Comparison of ENCODE assay signal across 19 cellular contexts in the genomic region with DNA sequence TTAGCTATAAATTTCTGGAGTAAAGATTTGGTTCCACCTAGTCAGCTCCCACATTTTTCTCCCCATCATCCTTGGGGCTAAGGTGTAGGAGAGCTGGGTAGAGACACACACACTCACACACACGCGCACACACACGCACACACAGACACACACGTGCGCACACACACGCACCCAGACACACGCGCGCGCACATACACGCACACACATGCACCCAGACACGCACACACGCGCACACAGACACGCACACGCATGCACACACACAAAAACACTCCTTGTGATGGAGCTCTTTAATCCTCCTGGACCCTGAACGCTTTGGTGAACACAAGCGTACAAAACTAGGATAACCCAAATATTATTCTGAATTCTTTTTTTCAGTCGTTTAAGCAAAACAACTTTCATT.
DNase-seq lines count a peak whose midpoint lies in the region; ATAC-seq, FAIRE-seq and TF ChIP-seq lines count a peak whose summit lies in the region.
"Had no signal": no experiment of that assay in that cellular context is flagged by ENCODE, and none has a peak within 500 bp of the region (broad histone marks: within the 10 kb centered on the region; RNA-seq: fewer than 3 reads in every experiment).

No MANE protein-coding gene starts in this region.

- no peak for ATAC-seq in IMR-90 (ENCODE audit: low read depth)
- ATAC-seq in GM12878: no peak
- peak; percentile 35 for ATAC-seq in sciatic nerve
- ATAC-seq in HG03565 (IDR thresholded peaks at IDR 0.05; ENCODE audit: unreplicated experiment): no peak
- ATAC-seq in stimulated activated memory B cell treated with anti-CD40 and anti-IgM and Interleukin-4, amounts not matched to agents 10 μg/mL and 1 μg/mL and 100 μg/mL, for 72 hours: no peak
- no peak for ATAC-seq in effector memory CD8-positive, alpha-beta T cell (replicated peaks)
- ATAC-seq: A549 had no signal

- WGBS in IMR-90 (ENCODE audit: extremely low coverage in 2 of 2, insufficient read length in 1 of 2), 2 experiments: 98% methylated on average over 15 of the region's 19 CpGs; no CpG with 5 or more reads in 1 of the 2 experiments
- 77% methylated on average over 19 of the region's 19 CpGs for WGBS in GM12878 (ENCODE audit: insufficient coverage, insufficient replicate concordance, low lambda C conversion rate, missing lambda C conversion rate)

- TF ChIP-seq RAD21 in IMR-90 (IDR thresholded peaks at IDR 0.05; ENCODE audit: low read length) (no peak), GM12878 (IDR thresholded peaks at IDR 0.05; ENCODE audit: insufficient read depth, low read depth, low read length) (no peak)

- no peak overlapping the region for H3K27ac Mint-ChIP-seq in stimulated activated memory B cell treated with anti-CD40 and anti-IgM and Interleukin-4, amounts not matched to agents 10 μg/mL and 1 μg/mL and 100 μg/mL, for 72 hours
- no peak overlapping the region for H3K27ac Mint-ChIP-seq in effector memory CD8-positive, alpha-beta T cell
- H3K27ac Mint-ChIP-seq: CD4-positive, CD25-positive, alpha-beta regulatory T cell had no signal

- H2AK9ac ChIP-seq in IMR-90 (replicated peaks; ENCODE audit: low read depth, low read length, poor library complexity): no peak overlapping the region

- H2AK5ac ChIP-seq in IMR-90 (ENCODE audit: low read depth, low read length): peak overlapping the region; percentile 63; the same call in 1 of the 2 replicates

- H3K9ac ChIP-seq in IMR-90 (ENCODE audit: low read depth, low read length) (no peak overlapping the region), GM12878 (ENCODE audit: control insufficient read depth, insufficient read depth, low read length) (no peak overlapping the region), kidney (ENCODE audit: low read length in 2 of 2) (peak overlapping the region; percentile 24 to 41)

- no peak overlapping the region for H2AFZ ChIP-seq in IMR-90 (replicated peaks; ENCODE audit: low read length, poor library complexity)
- H2AFZ ChIP-seq in GM12878 (ENCODE audit: control insufficient read depth, low read depth, low read length): no peak overlapping the region
- H2AFZ ChIP-seq: PC-9 had no signal

- RAD21 ChIA-PET in GM12878 (lab: Charles Lee; ENCODE audit: unreplicated experiment): interaction anchor here (2.0 to 3.1 kb wide), 2 partner anchors 499 to 505 kb away, joined by 6 to 25 read pairs; no protein-coding TSS in a partner anchor

- CTCF ChIA-PET in IMR-90 (lab: Yijun Ruan, JAX): interaction anchor here (0.6 to 2.0 kb wide), 7 partner anchors 14 to 499 kb away, joined by 3 to 18 read pairs (median 7); no protein-coding TSS in a partner anchor
- CTCF ChIA-PET in GM12878 (lab: Yijun Ruan, JAX): interaction anchor here (0.6 to 5.1 kb wide), 11 partner anchors 11 to 512 kb away, joined by 3 to 89 read pairs (median 3); no protein-coding TSS in a partner anchor

- TF ChIP-seq CTCF in IMR-90 (conservative IDR thresholded peaks at IDR 0.05; ENCODE audit: low read depth, low read length): no peak
- TF ChIP-seq CTCF in GM12878 (IDR thresholded peaks at IDR 0.05 in 2 of 3, conservative IDR thresholded peaks at IDR 0.05 in 1 of 3; ENCODE audit: control insufficient read depth in 2 of 3, extremely low read depth in 1 of 3, insufficient read depth in 1 of 3, low read depth in 3 of 3, low read length in 3 of 3): no peak
- no peak for TF ChIP-seq CTCF in kidney (IDR thresholded peaks at IDR 0.05; ENCODE audit: borderline replicate concordance, extremely low read depth, insufficient read depth)

- H3K14ac ChIP-seq in IMR-90 (replicated peaks; ENCODE audit: low read depth, low read length): no peak overlapping the region

- SMC1A ChIA-PET in GM12878 (lab: Charles Lee; ENCODE audit: uncharacterized antibody, unreplicated experiment): interaction anchor here (1.4 to 6.2 kb wide), 3 partner anchors 230 to 502 kb away, joined by 3 to 50 read pairs (median 7); no protein-coding TSS in a partner anchor

- no peaks in the 10 kb centered on the region for H3K9me3 ChIP-seq in IMR-90 (ENCODE audit: control insufficient read depth, insufficient read depth, low read length)
- no peaks in the 10 kb centered on the region for H3K9me3 ChIP-seq in GM12878 (replicated peaks; ENCODE audit: control insufficient read depth, insufficient read depth, low read length)
- no peaks in the 10 kb centered on the region for H3K9me3 ChIP-seq in kidney (ENCODE audit: control insufficient read depth in 1 of 2, low read length in 2 of 2)
- H3K9me3 ChIP-seq: A549, HAP-1 had no signal

- H2BK120ac ChIP-seq in IMR-90 (ENCODE audit: low read depth, low read length): no peak overlapping the region

- H3K56ac ChIP-seq in IMR-90 (ENCODE audit: extremely low read depth, insufficient read depth, low read length): no peak overlapping the region

- H3K27me3 ChIP-seq in IMR-90 (ENCODE audit: control insufficient read depth, insufficient read depth, low read length) (peaks cover 5% of the 10 kb centered on the region; the same call in 1 of the 2 replicates), GM12878 (replicated peaks in 1 of 2; ENCODE audit: control insufficient read depth in 2 of 2, insufficient read depth in 2 of 2, low read length in 1 of 2) (peaks cover 0 to 4% of the 10 kb centered on the region in 2 experiments; a peak in 2 of 4 replicates)

- no peaks in the 10 kb centered on the region for H3K9me1 ChIP-seq in IMR-90 (ENCODE audit: insufficient read depth, low read length)

- peaks cover 73% of the 10 kb centered on the region for H3K27me3 Mint-ChIP-seq in stimulated activated memory B cell treated with anti-CD40 and anti-IgM and Interleukin-4, amounts not matched to agents 10 μg/mL and 1 μg/mL and 100 μg/mL, for 72 hours
- peaks cover 44 to 86% of the 10 kb centered on the region in 2 donors for H3K27me3 Mint-ChIP-seq in effector memory CD8-positive, alpha-beta T cell

- no peak overlapping the region for H2BK5ac ChIP-seq in IMR-90 (ENCODE audit: low read depth, low read length, poor library complexity, severe bottlenecking)

- no peak overlapping the region for H2BK20ac ChIP-seq in IMR-90 (ENCODE audit: low read depth, low read length)

- intact Hi-C loops in IMR-90 (cut with micrococcal nuclease) (loop anchor here (10.0 kb wide), 2 partner anchors 139 to 299 kb away; no protein-coding TSS in a partner anchor), GM12878 (cut with micrococcal nuclease; ENCODE audit: unreplicated experiment) (loop anchor here (10.0 kb wide), 2 partner anchors 189 to 211 kb away; no protein-coding TSS in a partner anchor), kidney (cut with DNase I) (loop anchor here (5.0 kb wide), 1 partner anchor 496 kb away; a partner anchor contains a TSS), sciatic nerve (cut with DNase I) (no loop called here)

- no peak overlapping the region; the same call in 1 of the 2 replicates for H3K4ac ChIP-seq in IMR-90 (ENCODE audit: low read depth, low read length)

- no peak overlapping the region for H3K18ac ChIP-seq in IMR-90 (ENCODE audit: low read depth, low read length)

- H3K23ac ChIP-seq in IMR-90 (ENCODE audit: low read depth, low read length): no peak overlapping the region

- POLR2A ChIA-PET in IMR-90 (lab: Charles Lee; ENCODE audit: unreplicated experiment) (no interaction called here), GM12878 (lab: Charles Lee) (interaction anchor here (0.6 kb wide), 1 partner anchor 714 kb away, joined by 5 read pairs; no protein-coding TSS in a partner anchor)

- BruUV-seq in IMR-90 (replicated peaks; lab: Mats Ljungman, UMichigan): no TSS peak
- BruUV-seq in GM12878 (replicated peaks; lab: Mats Ljungman, UMichigan): no TSS peak

- H4K91ac ChIP-seq in IMR-90 (ENCODE audit: insufficient read depth, low read depth, low read length): no peak overlapping the region

- no peak overlapping the region for H3K27ac ChIP-seq in IMR-90 (ENCODE audit: insufficient read depth, low read length)
- no peak overlapping the region for H3K27ac ChIP-seq in GM12878 (ENCODE audit: control insufficient read depth, insufficient read depth)
- peak overlapping the region; percentile 13 to 72 for H3K27ac ChIP-seq in kidney (ENCODE audit: low read depth in 2 of 2, low read length in 2 of 2)
- H3K27ac ChIP-seq: PC-9 had no signal

- DNase-seq in IMR-90 (no peak), GM12878 (ENCODE audit: low read depth, low spot score) (no peak), kidney (peak; percentile 46), sciatic nerve (ENCODE audit: low spot score) (no peak)
- DNase-seq in activated naive CD4-positive, alpha-beta T cell treated with Interleukin-2 at 50 U/mL for 16 hours: no peak
- DNase-seq in effector memory CD8-positive, alpha-beta T cell: no peak
- DNase-seq: Calu3; CD4-positive, CD25-positive, alpha-beta regulatory T cell; KBM-7; NCI-H1092; NCI-H345; NCI-H526 treated with DMSO at 0.1 percent for 48 hours; PC-9 had no signal

- in situ Hi-C loops in IMR-90 (cut with MboI; ENCODE audit: low sequenced_read_pairs): loop anchor here (5.0 kb wide), 1 partner anchor 496 kb away; a partner anchor contains a TSS
- in situ Hi-C loops in GM12878 (cut with MboI): no loop called here

- H3K9me3 Mint-ChIP-seq in stimulated activated memory B cell treated with anti-CD40 and anti-IgM and Interleukin-4, amounts not matched to agents 10 μg/mL and 1 μg/mL and 100 μg/mL, for 72 hours: no peaks in the 10 kb centered on the region
- H3K9me3 Mint-ChIP-seq in effector memory CD8-positive, alpha-beta T cell: no peaks in the 10 kb centered on the region

- TF ChIP-seq EP300 in GM12878 (IDR thresholded peaks at IDR 0.05; ENCODE audit: borderline replicate concordance in 1 of 2, control insufficient read depth in 1 of 2, low read depth in 2 of 2, low read length in 2 of 2): no peak

- no peak overlapping the region for H4K5ac ChIP-seq in IMR-90 (ENCODE audit: low read depth, low read length)

- no peak overlapping the region for H3K4me3 Mint-ChIP-seq in stimulated activated memory B cell treated with anti-CD40 and anti-IgM and Interleukin-4, amounts not matched to agents 10 μg/mL and 1 μg/mL and 100 μg/mL, for 72 hours
- no peak overlapping the region for H3K4me3 Mint-ChIP-seq in effector memory CD8-positive, alpha-beta T cell
- H3K4me3 Mint-ChIP-seq: CD4-positive, CD25-positive, alpha-beta regulatory T cell had no signal

- no peaks in the 10 kb centered on the region for H3K79me1 ChIP-seq in IMR-90 (ENCODE audit: low read depth in 1 of 2, low read length in 2 of 2)

- FAIRE-seq in GM12878 (lab: Jason Lieb, UNC): no peak
- no peak for FAIRE-seq in kidney (lab: Jason Lieb, UNC)
- FAIRE-seq: A549, GM12891, HTR-8/SVneo had no signal

- H4K8ac ChIP-seq in IMR-90 (ENCODE audit: low read depth in 2 of 2, low read length in 2 of 2): no peak overlapping the region

- H3K4me2 ChIP-seq in IMR-90 (ENCODE audit: low read depth, low read length) (no peak overlapping the region), GM12878 (ENCODE audit: control insufficient read depth, insufficient read depth) (no peak overlapping the region)
- H3K4me2 ChIP-seq: PC-9 had no signal

- no peaks in the 10 kb centered on the region for H3K79me2 ChIP-seq in GM12878 (ENCODE audit: control insufficient read depth, insufficient read depth, low read length)

- no peaks in the 10 kb centered on the region for H3K36me3 Mint-ChIP-seq in stimulated activated memory B cell treated with anti-CD40 and anti-IgM and Interleukin-4, amounts not matched to agents 10 μg/mL and 1 μg/mL and 100 μg/mL, for 72 hours
- H3K36me3 Mint-ChIP-seq in effector memory CD8-positive, alpha-beta T cell (ENCODE audit: insufficient read depth): peaks cover 4% of the 10 kb centered on the region
- H3K36me3 Mint-ChIP-seq: CD4-positive, CD25-positive, alpha-beta regulatory T cell had no signal

- H4K20me1 ChIP-seq in IMR-90 (ENCODE audit: insufficient read depth, low read length) (no peaks in the 10 kb centered on the region), GM12878 (ENCODE audit: control insufficient read depth, insufficient read depth) (no peaks in the 10 kb centered on the region)

- 0 out of 3 replicates have a peak overlapping the region, but pooled peaks have one; percentile 21 for H2BK15ac ChIP-seq in IMR-90 (ENCODE audit: low read depth, low read length)

- H3K4me3 ChIP-seq in IMR-90 (ENCODE audit: insufficient read depth, low read depth, low read length) (no peak overlapping the region), GM12878 (no peak overlapping the region), kidney (ENCODE audit: low read length in 2 of 2) (peak overlapping the region; percentile 24 to 45)
- H3K4me3 ChIP-seq: A549, HAP-1, PC-9 had no signal

- H3K4me1 ChIP-seq in IMR-90 (ENCODE audit: control insufficient read depth, insufficient read depth, low read length) (no peaks in the 10 kb centered on the region; the same call in 1 of the 2 replicates), GM12878 (ENCODE audit: control insufficient read depth, insufficient read depth, low read length) (no peaks in the 10 kb centered on the region), kidney (ENCODE audit: control insufficient read depth in 1 of 2, insufficient read depth in 1 of 2, low read depth in 1 of 2, low read length in 2 of 2) (peaks cover 0 to 2% of the 10 kb centered on the region in 2 donors)

- dilution Hi-C loops in IMR-90 (cut with HindIII; ENCODE audit: low sequenced_read_pairs, unreplicated experiment): no loop called here

- H3K4me1 Mint-ChIP-seq in stimulated activated memory B cell treated with anti-CD40 and anti-IgM and Interleukin-4, amounts not matched to agents 10 μg/mL and 1 μg/mL and 100 μg/mL, for 72 hours: peaks cover 26% of the 10 kb centered on the region
- peaks cover 5% of the 10 kb centered on the region in 2 donors for H3K4me1 Mint-ChIP-seq in effector memory CD8-positive, alpha-beta T cell (ENCODE audit: low read depth in 2 of 2)

- no peaks in the 10 kb centered on the region for H3K36me3 ChIP-seq in IMR-90 (ENCODE audit: control insufficient read depth, insufficient read depth, low read length)
- H3K36me3 ChIP-seq in GM12878 (ENCODE audit: control insufficient read depth in 2 of 2, insufficient read depth in 2 of 2, low read length in 1 of 2): no peaks in the 10 kb centered on the region
- no peaks in the 10 kb centered on the region for H3K36me3 ChIP-seq in kidney (ENCODE audit: control insufficient read depth in 1 of 2, insufficient read depth in 2 of 2, low read length in 2 of 2)
- H3K36me3 ChIP-seq: HAP-1 had no signal

- TF ChIP-seq POLR2A in IMR-90 (IDR thresholded peaks at IDR 0.05; ENCODE audit: low read depth, low read length) (no peak), GM12878 (IDR thresholded peaks at IDR 0.05; ENCODE audit: low read depth, low read length) (no peak)

Comparison
In these comparisons a context has a peak if more than half of its experiments do, and no peak if none do; other contexts are left out.
1. H3K27ac ChIP-seq: peak in kidney (2 of 2); none in IMR-90 (single experiment) and GM12878 (single experiment).
2. H3K4me3 ChIP-seq: peak in kidney (2 of 2); none in IMR-90 (single experiment) and GM12878 (single experiment).
3. H3K9ac ChIP-seq: peak in kidney (2 of 2); none in IMR-90 (single experiment) and GM12878 (single experiment).